ENCODE assay signal across 27 cellular contexts in genomic region chr12:84856156-84856900, GRCh38. TPM values are rescaled to one million over a fixed set of nuclear protein-coding genes. Genes with fewer than 3 reads are reported as not detected.
DNase-seq lines count a peak whose midpoint lies in the region; ATAC-seq and TF ChIP-seq lines count a peak whose summit lies in the region.
"Had no signal": no experiment of that assay in that cellular context is flagged by ENCODE, and none has a peak within 500 bp of the region (broad histone marks: within the 10 kb centered on the region; RNA-seq: fewer than 3 reads in every experiment).

No MANE protein-coding gene starts in this region.

- H3K27ac ChIP-seq in mammary epithelial cell (ENCODE audit: insufficient read depth, low read depth, low read length) (peak overlapping the region; percentile 56), foreskin keratinocyte (no peak overlapping the region), smooth muscle cell (ENCODE audit: low read depth) (peak overlapping the region; percentile 72)
- H3K27ac ChIP-seq: body of pancreas, neutrophil, SJCRH30, testis, vagina had no signal

- BruUV-seq in mammary epithelial cell (replicated peaks; lab: Mats Ljungman, UMichigan): no TSS peak

- no peak overlapping the region for H3K9ac ChIP-seq in mammary epithelial cell (ENCODE audit: insufficient read depth, low read length)
- peak overlapping the region; percentile 11 for H3K9ac ChIP-seq in smooth muscle cell (ENCODE audit: low read depth)

- H3K79me2 ChIP-seq in mammary epithelial cell (ENCODE audit: insufficient read depth, low read length) (no peaks in the 10 kb centered on the region), smooth muscle cell (ENCODE audit: low read depth) (no peaks in the 10 kb centered on the region)

- H3F3A ChIP-seq in smooth muscle cell (ENCODE audit: low read depth): no peaks in the 10 kb centered on the region

- no peaks in the 10 kb centered on the region for H3K9me3 ChIP-seq in mammary epithelial cell (replicated peaks; ENCODE audit: insufficient read depth, low read length)
- H3K9me3 ChIP-seq in smooth muscle cell (replicated peaks; ENCODE audit: low read depth): no peaks in the 10 kb centered on the region
- H3K9me3 ChIP-seq in mucosa of descending colon: no peaks in the 10 kb centered on the region
- H3K9me3 ChIP-seq: body of pancreas, neutrophil, SJCRH30, testis, vagina had no signal

- peak; percentile 6 for DNase-seq in HS-5 (ENCODE audit: low read depth)
- DNase-seq in mammary epithelial cell: peak; percentile 92
- peak; percentile 73 to 93 for DNase-seq in foreskin keratinocyte
- DNase-seq in smooth muscle cell (lab: John Stamatoyannopoulos, UW; ENCODE audit: unreplicated experiment): no peak
- DNase-seq in mucosa of descending colon: no peak
- no peak for DNase-seq in T-helper 1 cell
- no peak for DNase-seq in NCI-H526 (lab: John Stamatoyannopoulos, UW)
- DNase-seq: activated CD4-positive, alpha-beta memory T cell treated with anti-CD3 and anti-CD28 coated beads for 36 hours; activated CD8-positive, alpha-beta memory T cell treated with anti-CD3 and anti-CD28 coated beads, Interleukin-2, amount 50 U/mL, for 48 hours; body of pancreas; C1 segment of cervical spinal cord; effector CD8-positive, alpha-beta T cell; head of caudate nucleus; KG1; mesendoderm; NCI-H1436 treated with DMSO at 0.1 percent for 48 hours; NCI-H2171; NCI-H524; SJCRH30; stimulated activated CD4-positive, alpha-beta T cell treated with anti-CD3 and anti-CD28 coated beads, Interleukin-4, amount 100 ng/mL, for 24 hours; stimulated activated naive B cell treated with anti-CD40 and anti-IgM and Interleukin-4, amounts not matched to agents 10 μg/mL and 1 μg/mL and 100 μg/mL, for 72 hours; T-cell; testis had no signal

- H3K27me3 ChIP-seq in mammary epithelial cell (ENCODE audit: insufficient read depth, low read length): no peaks in the 10 kb centered on the region
- H3K27me3 ChIP-seq in foreskin keratinocyte: no peaks in the 10 kb centered on the region
- H3K27me3 ChIP-seq in smooth muscle cell (ENCODE audit: low read depth): no peaks in the 10 kb centered on the region
- H3K27me3 ChIP-seq: body of pancreas, neutrophil, SJCRH30, testis, vagina had no signal

- dilution Hi-C loops in mammary epithelial cell (cut with HindIII; ENCODE audit: low sequenced_read_pairs): no loop called here

- H3K36me3 ChIP-seq in mammary epithelial cell (ENCODE audit: insufficient read depth, low read length) (peaks cover 7% of the 10 kb centered on the region), smooth muscle cell (ENCODE audit: low read depth) (no peaks in the 10 kb centered on the region), mucosa of descending colon (ENCODE audit: low read depth) (no peaks in the 10 kb centered on the region)
- H3K36me3 ChIP-seq: neutrophil, SJCRH30, vagina had no signal

- intact Hi-C loops in mammary epithelial cell (cut with micrococcal nuclease) (loop anchor here (5.0 kb wide), 1 partner anchor 349 kb away; no protein-coding TSS in a partner anchor), mucosa of descending colon (cut with DNase I, micrococcal nuclease) (no loop called here)

- ATAC-seq in foreskin keratinocyte (peak; percentile 97), mucosa of descending colon (no peak)
- ATAC-seq: activated CD4-positive, CD25-positive, alpha-beta regulatory T cell treated with anti-CD3 and anti-CD28 coated beads, Interleukin-2, amount 50 U/mL, for 24 hours; body of pancreas; Panc1; stimulated activated naive B cell treated with anti-CD40 and anti-IgM and Interleukin-4, amounts not matched to agents 10 μg/mL and 1 μg/mL and 100 μg/mL, for 72 hours; T-cell had no signal

- TF ChIP-seq CTCF in mammary epithelial cell (conservative IDR thresholded peaks at IDR 0.05 in 1 of 2, IDR thresholded peaks at IDR 0.05 in 1 of 2; ENCODE audit: extremely low read depth in 1 of 2, insufficient read depth in 1 of 2, low read depth in 1 of 2, low read length in 2 of 2): no peak
- TF ChIP-seq CTCF in foreskin keratinocyte (conservative IDR thresholded peaks at IDR 0.05): no peak
- TF ChIP-seq CTCF in smooth muscle cell (IDR thresholded peaks at IDR 0.05; ENCODE audit: borderline replicate concordance, insufficient read depth, poor library complexity, severe bottlenecking): no peak
- TF ChIP-seq CTCF in mucosa of descending colon (IDR thresholded peaks at IDR 0.05): no peak

- WGBS in mammary epithelial cell (ENCODE audit: low coverage, missing lambda C conversion rate): 0% methylated on average over 1 of the region's 1 CpG
- WGBS in smooth muscle cell (ENCODE audit: low lambda C conversion rate): 50% methylated on average over 1 of the region's 1 CpG

- H4K20me1 ChIP-seq in mammary epithelial cell (ENCODE audit: insufficient read depth, low read length) (no peaks in the 10 kb centered on the region), smooth muscle cell (ENCODE audit: low read depth) (no peaks in the 10 kb centered on the region)

- in situ Hi-C loops in mammary epithelial cell (cut with MboI; ENCODE audit: low sequenced_read_pairs in 2 of 2): no loop called here

- H3K4me3 ChIP-seq in mammary epithelial cell (replicated peaks in 1 of 3; ENCODE audit: insufficient read depth in 1 of 3, low read depth in 2 of 3, low read length in 3 of 3): no peak overlapping the region
- no peak overlapping the region for H3K4me3 ChIP-seq in smooth muscle cell
- H3K4me3 ChIP-seq in mucosa of descending colon: no peak overlapping the region
- H3K4me3 ChIP-seq: body of pancreas, SJCRH30, testis, vagina had no signal

- H3K4me2 ChIP-seq in mammary epithelial cell (ENCODE audit: insufficient read depth, low read depth, low read length): peak overlapping the region; percentile 59
- no peak overlapping the region for H3K4me2 ChIP-seq in smooth muscle cell

- CTCF ChIA-PET in mammary epithelial cell (lab: Charles Lee; ENCODE audit: low non-redundant PET): interaction anchor here (0.6 kb wide), 1 partner anchor 352 kb away, joined by 4 read pairs; no protein-coding TSS in a partner anchor

- peaks cover 26% of the 10 kb centered on the region for H3K4me1 ChIP-seq in mammary epithelial cell (ENCODE audit: insufficient read depth, low read length)
- H3K4me1 ChIP-seq in foreskin keratinocyte: peaks cover 8% of the 10 kb centered on the region
- H3K4me1 ChIP-seq in smooth muscle cell (ENCODE audit: low read depth): no peaks in the 10 kb centered on the region
- no peaks in the 10 kb centered on the region for H3K4me1 ChIP-seq in mucosa of descending colon (ENCODE audit: low read depth)
- H3K4me1 ChIP-seq: body of pancreas, SJCRH30, testis, vagina had no signal

- peak overlapping the region; percentile 31 for H2AFZ ChIP-seq in mammary epithelial cell (ENCODE audit: low read depth, low read length)
- H2AFZ ChIP-seq in smooth muscle cell (ENCODE audit: low read depth): no peak overlapping the region

RNA-seq across cellular contexts. Expression of gene SLC6A15, which starts 56.3 kb away (rescaled TPM):
- total RNA-seq in mammary epithelial cell: 100 to 1,000 TPM in 1 of 2 donors, 10 to 100 TPM in 1; 26.7 to 185 TPM
- 12.0 TPM for polyA plus RNA-seq in mammary epithelial cell
- 38.9 TPM for polyA minus RNA-seq in mammary epithelial cell
- 29.6 and 38.8 TPM in 2 replicates for total RNA-seq in foreskin keratinocyte
- polyA plus RNA-seq in foreskin keratinocyte: 13.1 and 14.5 TPM in 2 replicates
- total RNA-seq in smooth muscle cell: 11.6 and 21.1 TPM in 2 replicates
- 4.4 and 6.4 TPM in 2 replicates for polyA plus RNA-seq in smooth muscle cell
- total RNA-seq in mucosa of descending colon: 1 to 10 TPM in 1 of 3 donors, under 1 TPM in 2; 0.17 to 3.1 (median 0.51) TPM
- total RNA-seq: body of pancreas had no signal

Comparison
In these comparisons a context has a peak if more than half of its experiments do, and no peak if none do; other contexts are left out.
1. DNase-seq: peak in HS-5 (single experiment), mammary epithelial cell (single experiment) and foreskin keratinocyte (2 of 2); none in smooth muscle cell (single experiment), mucosa of descending colon (0 of 3), T-helper 1 cell (0 of 5) and NCI-H526 (0 of 2).